ENCODE assay signal across 16 cellular contexts in genomic region chr6:150631982-150632642, GRCh38. TPM values are rescaled to one million over a fixed set of nuclear protein-coding genes. Genes with fewer than 3 reads are reported as not detected.
A peak's percentile ranks its signal among the peaks of the same experiment; 100 is the strongest.
DNase-seq lines count a peak whose midpoint lies in the region; ATAC-seq and TF ChIP-seq lines count a peak whose summit lies in the region.
"Had no signal": no experiment of that assay in that cellular context is flagged by ENCODE, and none has a peak within 500 bp of the region (broad histone marks: within the 10 kb centered on the region; RNA-seq: fewer than 3 reads in every experiment).

No MANE protein-coding gene starts in this region.

- no peaks in the 10 kb centered on the region for H3K36me3 Mint-ChIP-seq in MCF 10A (ENCODE audit: insufficient read depth, unreplicated experiment)
- no peaks in the 10 kb centered on the region for H3K36me3 Mint-ChIP-seq in T-cell
- H3K36me3 Mint-ChIP-seq: naive thymus-derived CD4-positive, alpha-beta T cell had no signal

- no peaks in the 10 kb centered on the region for H3K9me3 ChIP-seq in breast epithelium
- H3K9me3 ChIP-seq in gastroesophageal sphincter: no peaks in the 10 kb centered on the region
- H3K9me3 ChIP-seq in tibial nerve: no peaks in the 10 kb centered on the region
- no peaks in the 10 kb centered on the region for H3K9me3 ChIP-seq in BE2C

- DNase-seq in breast epithelium (ENCODE audit: low spot score in 2 of 2) (no peak), MCF 10A (ENCODE audit: unreplicated experiment) (no peak), T-cell (no peak), tibial nerve (ENCODE audit: low spot score in 2 of 2) (no peak), NCI-H2107 (lab: John Stamatoyannopoulos, UW) (no peak), BE2C (no peak)
- DNase-seq: DMS79 treated with DMSO at 0.1 percent for 48 hours, KBM-7, NCI-H1417 treated with DMSO at 0.1 percent for 48 hours, NCI-H446 treated with DMSO at 0.1 percent for 48 hours, OCI-M1 had no signal

- H3K27ac ChIP-seq in breast epithelium (peak overlapping the region; percentile 58 to 84), gastroesophageal sphincter (peak overlapping the region in 3 of 4 donors; percentile 39 to 48 (median 40)), tibial nerve (peak overlapping the region in 3 of 4 donors; percentile 70 to 76 (median 74))
- H3K27ac ChIP-seq: coronary artery had no signal

- CTCF ChIA-PET in MCF 10A (lab: Yijun Ruan, JAX): no interaction called here
- CTCF ChIA-PET in T-cell (lab: Charles Lee): no interaction called here

- no peaks in the 10 kb centered on the region for H3K27me3 ChIP-seq in breast epithelium
- no peaks in the 10 kb centered on the region for H3K27me3 ChIP-seq in gastroesophageal sphincter
- H3K27me3 ChIP-seq in tibial nerve: no peaks in the 10 kb centered on the region
- peaks cover 6% of the 10 kb centered on the region for H3K27me3 ChIP-seq in BE2C

- H3K4me1 ChIP-seq in breast epithelium: peaks cover 3% of the 10 kb centered on the region in 2 donors
- peaks cover 0 to 29% (median 4%) of the 10 kb centered on the region in 3 donors for H3K4me1 ChIP-seq in gastroesophageal sphincter
- peaks cover 0 to 52% (median 39%) of the 10 kb centered on the region in 4 donors for H3K4me1 ChIP-seq in tibial nerve
- no peaks in the 10 kb centered on the region for H3K4me1 ChIP-seq in BE2C

- H3K4me3 ChIP-seq in breast epithelium: no peak overlapping the region
- H3K4me3 ChIP-seq in gastroesophageal sphincter: no peak overlapping the region
- H3K4me3 ChIP-seq in tibial nerve: no peak overlapping the region
- no peak overlapping the region for H3K4me3 ChIP-seq in BE2C (ENCODE audit: low read depth, low read length)
- H3K4me3 ChIP-seq: coronary artery had no signal

- no peak overlapping the region for H3K27ac Mint-ChIP-seq in MCF 10A (ENCODE audit: low read depth, unreplicated experiment)
- peak overlapping the region in 1 of 2 donors; percentile 86 for H3K27ac Mint-ChIP-seq in T-cell

- POLR2A ChIA-PET in MCF 10A (lab: Yijun Ruan, JAX): interaction anchor here (0.7 kb wide), 1 partner anchor 10 kb away, joined by 3 read pairs; no protein-coding TSS in a partner anchor
- POLR2A ChIA-PET in T-cell (lab: Charles Lee): no interaction called here

- H3K27me3 Mint-ChIP-seq in MCF 10A (ENCODE audit: insufficient read depth, unreplicated experiment) (no peaks in the 10 kb centered on the region), T-cell (peaks cover 0 to 4% of the 10 kb centered on the region in 2 donors)

- intact Hi-C loops in breast epithelium (cut with DNase I; ENCODE audit: low total_unique reads) (no loop called here), MCF 10A (cut with micrococcal nuclease) (no loop called here)

- 59 to 73% methylated on average over 8 to 9 of the region's 9 CpGs for WGBS in gastroesophageal sphincter (ENCODE audit: low coverage in 1 of 2), 2 donors
- 56 to 62% methylated on average over 9 of the region's 9 CpGs for WGBS in tibial nerve, 2 donors

- H3K4me1 Mint-ChIP-seq in MCF 10A (ENCODE audit: insufficient read depth, unreplicated experiment): no peaks in the 10 kb centered on the region
- H3K4me1 Mint-ChIP-seq in T-cell: peaks cover 27 to 61% (median 44%) of the 10 kb centered on the region in 3 donors

- H3K4me3 Mint-ChIP-seq in MCF 10A (ENCODE audit: unreplicated experiment): no peak overlapping the region
- peak overlapping the region; percentile 73 to 81 (median 78) for H3K4me3 Mint-ChIP-seq in T-cell

- H3K9me3 Mint-ChIP-seq in MCF 10A (ENCODE audit: unreplicated experiment): no peaks in the 10 kb centered on the region
- H3K9me3 Mint-ChIP-seq in T-cell: no peaks in the 10 kb centered on the region
- H3K9me3 Mint-ChIP-seq: naive thymus-derived CD4-positive, alpha-beta T cell had no signal

- TF ChIP-seq EP300 in gastroesophageal sphincter (IDR thresholded peaks at IDR 0.05): no peak
- peak in 1 of 2 donors; percentile 19 for TF ChIP-seq EP300 in tibial nerve (IDR thresholded peaks at IDR 0.05)

- ATAC-seq in T-cell (replicated peaks in 1 of 4): no peak
- peak; percentile 3 for ATAC-seq in gastroesophageal sphincter
- no peak for ATAC-seq in GM18519 (IDR thresholded peaks at IDR 0.05; ENCODE audit: low FRiP score, unreplicated experiment)
- ATAC-seq: HCT116 had no signal

- TF ChIP-seq CTCF in breast epithelium (IDR thresholded peaks at IDR 0.05) (no peak), MCF 10A (IDR thresholded peaks at IDR 0.05; ENCODE audit: unreplicated experiment) (no peak), gastroesophageal sphincter (IDR thresholded peaks at IDR 0.05) (no peak), tibial nerve (IDR thresholded peaks at IDR 0.05) (no peak), BE2C (IDR thresholded peaks at IDR 0.05; ENCODE audit: low read depth, low read length) (no peak)

- BruUV-seq in MCF 10A (replicated peaks; lab: Mats Ljungman, UMichigan): no TSS peak

- H3K36me3 ChIP-seq in breast epithelium (no peaks in the 10 kb centered on the region), gastroesophageal sphincter (no peaks in the 10 kb centered on the region), tibial nerve (no peaks in the 10 kb centered on the region), BE2C (no peaks in the 10 kb centered on the region)

- TF ChIP-seq POLR2A in breast epithelium (IDR thresholded peaks at IDR 0.05) (no peak), gastroesophageal sphincter (IDR thresholded peaks at IDR 0.05) (no peak), tibial nerve (IDR thresholded peaks at IDR 0.05) (no peak)

RNA-seq across cellular contexts. Expression of gene PLEKHG1, which starts 32.4 kb away (rescaled TPM):
- total RNA-seq in breast epithelium: 10 to 100 TPM; 26.4 to 77.0 (median 40.2) TPM
- 11.6 and 16.8 TPM in 2 replicates for total RNA-seq in MCF 10A (2022)
- 10 to 100 TPM in 1 of 5 donors, 1 to 10 TPM in 4; 2.5 to 18.4 (median 5.4) TPM for total RNA-seq in T-cell
- total RNA-seq in gastroesophageal sphincter: 10 to 100 TPM in 3 of 4 donors, 1 to 10 TPM in 1; 4.2 to 14.7 (median 13.9) TPM
- 10 to 100 TPM; 25.6 to 50.1 (median 39.7) TPM for total RNA-seq in tibial nerve
- not detected for polyA plus RNA-seq in BE2C (2012; ENCODE audit: insufficient read depth, insufficient read length, low read depth)
